In genomic region chr10:123562387-123562786, GRCh38 we compare ENCODE assay signal across 26 cellular contexts.
A peak's percentile ranks its signal among the peaks of the same experiment; 100 is the strongest.
DNase-seq lines count a peak whose midpoint lies in the region; ATAC-seq and TF ChIP-seq lines count a peak whose summit lies in the region.
"Had no signal": no experiment of that assay in that cellular context is flagged by ENCODE, and none has a peak within 500 bp of the region (broad histone marks: within the 10 kb centered on the region; RNA-seq: fewer than 3 reads in every experiment).

No MANE protein-coding gene starts in this region.

- intact Hi-C loops in colonic mucosa (cut with DNase I), result no loop called here
- intact Hi-C loops in sigmoid colon (cut with DNase I), result no loop called here

- H3K4me3 ChIP-seq in colonic mucosa, result no peak overlapping the region
- H3K4me3 ChIP-seq in sigmoid colon, result no peak overlapping the region
- H3K4me3 ChIP-seq: BLaER1, GM23338, MG63, PC-9, SJCRH30 had no signal

- DNase-seq in GM13976 (ENCODE audit: low spot score) (peak; percentile 4), colonic mucosa (peak; percentile 2), left lobe of liver (ENCODE audit: low spot score) (peak; percentile 19), sigmoid colon (peak; percentile 22)
- no peak for DNase-seq in NK-92 treated with Interleukin-12 subunit alpha and Interleukin-12 subunit beta, amount 100 ng/mL, for 24 hours (lab: John Stamatoyannopoulos, UW)
- DNase-seq: CD4-positive, CD25-positive, alpha-beta regulatory T cell; DMS153; DND-41; KG1; NCI-H1105 treated with DMSO at 0.1 percent for 48 hours; NCI-H146; NCI-H1930; NCI-H2107; NCI-H446; NCI-H524 treated with DMSO at 0.1 percent for 48 hours; NCI-H774; PC-9 had no signal

- H3K36me3 ChIP-seq in colonic mucosa (no peaks in the 10 kb centered on the region), sigmoid colon (no peaks in the 10 kb centered on the region)
- H3K36me3 ChIP-seq: BLaER1, MG63, SJCRH30 had no signal

- H3K9ac ChIP-seq in colonic mucosa (ENCODE audit: low read depth in 2 of 2, low read length in 2 of 2), result no peak overlapping the region
- H3K9ac ChIP-seq: BLaER1 had no signal

- no peaks in the 10 kb centered on the region for H3K27me3 ChIP-seq in colonic mucosa
- H3K27me3 ChIP-seq in sigmoid colon, result peaks cover 0 to 28% (median 0%) of the 10 kb centered on the region in 3 donors
- H3K27me3 ChIP-seq: BLaER1, MG63 had no signal

- ATAC-seq in left lobe of liver (no peak), HG02678 (IDR thresholded peaks at IDR 0.05; ENCODE audit: unreplicated experiment) (no peak), HG02798 (IDR thresholded peaks at IDR 0.05; ENCODE audit: poor library complexity, unreplicated experiment) (no peak), GM19452 (IDR thresholded peaks at IDR 0.05; ENCODE audit: unreplicated experiment) (no peak)
- ATAC-seq: GM23338, Right ventricle myocardium inferior, SK-N-SH treated with all-trans-retinoic acid at 6 μM for 48 hours had no signal

- no peak overlapping the region for H3K27ac ChIP-seq in colonic mucosa
- H3K27ac ChIP-seq in sigmoid colon, result no peak overlapping the region
- H3K27ac ChIP-seq: BLaER1, PC-9, SJCRH30 had no signal

- TF ChIP-seq EP300 in sigmoid colon (IDR thresholded peaks at IDR 0.05), result no peak

- in situ Hi-C loops in GM13976 (cut with MboI; ENCODE audit: low sequenced_read_pairs, unreplicated experiment), result loop anchor here (10.0 kb wide), 1 partner anchor 538 kb away; no protein-coding TSS in a partner anchor

- WGBS in sigmoid colon, 2 donors, result 83 to 84% methylated on average over 1 of the region's 1 CpG

- no peak for TF ChIP-seq POLR2A in sigmoid colon (IDR thresholded peaks at IDR 0.05)

- no peak for TF ChIP-seq CTCF in GM13976 (IDR thresholded peaks at IDR 0.05; ENCODE audit: borderline replicate concordance, control extremely low read depth, extremely low read depth, insufficient read depth, missing control alignments)
- no peak for TF ChIP-seq CTCF in colonic mucosa (IDR thresholded peaks at IDR 0.05)
- TF ChIP-seq CTCF in sigmoid colon (IDR thresholded peaks at IDR 0.05), result no peak

- H3K4me1 ChIP-seq in colonic mucosa (no peaks in the 10 kb centered on the region), sigmoid colon (no peaks in the 10 kb centered on the region)
- H3K4me1 ChIP-seq: SJCRH30 had no signal

- H3K9me3 ChIP-seq in colonic mucosa, result no peaks in the 10 kb centered on the region
- H3K9me3 ChIP-seq in sigmoid colon, result no peaks in the 10 kb centered on the region
- H3K9me3 ChIP-seq: BLaER1, MG63, SJCRH30 had no signal
